35 cellular contexts compared by ENCODE assay signal in genomic region chr7:51620690-51621089, GRCh38.
DNase-seq lines count a peak whose midpoint lies in the region; ATAC-seq and TF ChIP-seq lines count a peak whose summit lies in the region.
"Had no signal": no experiment of that assay in that cellular context is flagged by ENCODE, and none has a peak within 500 bp of the region (broad histone marks: within the 10 kb centered on the region; RNA-seq: fewer than 3 reads in every experiment).

No MANE protein-coding gene starts in this region.

- TF ChIP-seq CTCF in Caco-2 (IDR thresholded peaks at IDR 0.05; ENCODE audit: insufficient read depth in 1 of 2, low read depth in 1 of 2, low read length in 1 of 2, severe bottlenecking in 1 of 2, unreplicated experiment in 1 of 2): peak in 1 of 2 experiments; percentile 10

- no TSS peak for BruUV-seq in Caco-2 (replicated peaks; lab: Mats Ljungman, UMichigan)

- peaks cover 34% of the 10 kb centered on the region for H3K4me1 Mint-ChIP-seq in Caco-2 (ENCODE audit: low read depth, unreplicated experiment)
- H3K4me1 Mint-ChIP-seq: activated CD4-positive, alpha-beta T cell treated with anti-CD3 and anti-CD28 coated beads for 36 hours; B cell; CD8-positive, alpha-beta memory T cell; mesothelial cell of epicardium; naive B cell; stimulated activated naive CD8-positive, alpha-beta T cell treated with anti-CD3 and anti-CD28 coated beads, Interleukin-15, amount 100 ng/mL, for 72 hours had no signal

- no peaks in the 10 kb centered on the region for H3K36me3 Mint-ChIP-seq in Caco-2 (ENCODE audit: insufficient read depth, unreplicated experiment)
- H3K36me3 Mint-ChIP-seq: CD8-positive, alpha-beta memory T cell had no signal

- POLR2A ChIA-PET in Caco-2 (lab: Charles Lee): no interaction called here

- H3K27me3 ChIP-seq in Caco-2 (replicated peaks; ENCODE audit: control insufficient read depth, insufficient read depth, low read length) (no peaks in the 10 kb centered on the region), H7 (ENCODE audit: control insufficient read depth, insufficient read depth, low read length) (no peaks in the 10 kb centered on the region)
- H3K27me3 ChIP-seq: esophagus muscularis mucosa, sigmoid colon had no signal

- H3K4me3 Mint-ChIP-seq in Caco-2 (ENCODE audit: unreplicated experiment): no peak overlapping the region
- H3K4me3 Mint-ChIP-seq: activated CD4-positive, alpha-beta T cell treated with anti-CD3 and anti-CD28 coated beads for 36 hours; activated CD8-positive, alpha-beta T cell treated with anti-CD3 and anti-CD28 coated beads for 36 hours; activated naive CD4-positive, alpha-beta T cell treated with anti-CD3 and anti-CD28 coated beads for 36 hours; activated T-helper 1 cell treated with anti-CD3 and anti-CD28 coated beads, Interleukin-12 subunit alpha, Interleukin-12 subunit beta, Interleukin-2, Interleukin-4 antibody, amounts not matched to agents 30 ng/mL and 10 ng/mL and 1 ng/mL, durations not matched to agents 14 hours and 24 hours and 36 hours; B cell; CD8-positive, alpha-beta memory T cell; dendritic cell treated with granulocyte-macrophage colony-stimulating factor and Interleukin-4, amounts not matched to agents 40 ng/mL and 50 ng/mL, for 4 days; mesothelial cell of epicardium; naive B cell; stimulated activated naive CD8-positive, alpha-beta T cell treated with anti-CD3 and anti-CD28 coated beads, Interleukin-15, amount 100 ng/mL, for 72 hours had no signal

- in situ Hi-C loops in SK-MEL-5 (cut with HindIII; ENCODE audit: low pct_unique_long_range_greater_than_20kb, low sequenced_read_pairs): no loop called here

- H3K4me1 ChIP-seq in Caco-2: peaks cover 41% of the 10 kb centered on the region
- H3K4me1 ChIP-seq: esophagus muscularis mucosa, psoas muscle, sigmoid colon had no signal

- H3K9me3 Mint-ChIP-seq in Caco-2 (ENCODE audit: unreplicated experiment): peaks cover 40% of the 10 kb centered on the region

- H3K4me3 ChIP-seq in Caco-2 (ENCODE audit: low read depth, low read length) (no peak overlapping the region), H7 (ENCODE audit: insufficient read depth, low read depth, low read length) (no peak overlapping the region)
- H3K4me3 ChIP-seq: esophagus muscularis mucosa, PC-9, psoas muscle, sigmoid colon, thoracic aorta had no signal

- H3K27ac Mint-ChIP-seq in Caco-2 (ENCODE audit: unreplicated experiment): peak overlapping the region; percentile 27
- H3K27ac Mint-ChIP-seq: activated CD4-positive, alpha-beta T cell treated with anti-CD3 and anti-CD28 coated beads for 36 hours; activated CD8-positive, alpha-beta T cell treated with anti-CD3 and anti-CD28 coated beads for 36 hours; activated naive CD4-positive, alpha-beta T cell treated with anti-CD3 and anti-CD28 coated beads for 36 hours; activated T-helper 1 cell treated with anti-CD3 and anti-CD28 coated beads, Interleukin-12 subunit alpha, Interleukin-12 subunit beta, Interleukin-2, Interleukin-4 antibody, amounts not matched to agents 30 ng/mL and 10 ng/mL and 1 ng/mL, durations not matched to agents 14 hours and 24 hours and 36 hours; B cell; CD8-positive, alpha-beta memory T cell; dendritic cell treated with granulocyte-macrophage colony-stimulating factor and Interleukin-4, amounts not matched to agents 40 ng/mL and 50 ng/mL, for 4 days; mesothelial cell of epicardium; naive B cell; stimulated activated naive CD8-positive, alpha-beta T cell treated with anti-CD3 and anti-CD28 coated beads, Interleukin-15, amount 100 ng/mL, for 72 hours had no signal

- intact Hi-C loops in Caco-2 (cut with micrococcal nuclease; ENCODE audit: unreplicated experiment): no loop called here

- H3K27me3 Mint-ChIP-seq in Caco-2 (ENCODE audit: insufficient read depth, unreplicated experiment): no peaks in the 10 kb centered on the region
- H3K27me3 Mint-ChIP-seq: activated CD4-positive, alpha-beta T cell treated with anti-CD3 and anti-CD28 coated beads for 36 hours; activated CD8-positive, alpha-beta T cell treated with anti-CD3 and anti-CD28 coated beads for 36 hours; B cell; CD8-positive, alpha-beta memory T cell; dendritic cell treated with granulocyte-macrophage colony-stimulating factor and Interleukin-4, amounts not matched to agents 40 ng/mL and 50 ng/mL, for 4 days; naive B cell had no signal

- H3K36me3 ChIP-seq in Caco-2 (ENCODE audit: control insufficient read depth, insufficient read depth, low read length) (no peaks in the 10 kb centered on the region), H7 (replicated peaks; ENCODE audit: control insufficient read depth, insufficient read depth, low read length) (no peaks in the 10 kb centered on the region)
- H3K36me3 ChIP-seq: esophagus muscularis mucosa, sigmoid colon, thoracic aorta had no signal

- ATAC-seq in GM19455 (IDR thresholded peaks at IDR 0.05; ENCODE audit: unreplicated experiment): no peak
- no peak for ATAC-seq in GM21737 (IDR thresholded peaks at IDR 0.05; ENCODE audit: unreplicated experiment)
- ATAC-seq: activated CD4-positive, alpha-beta T cell treated with anti-CD3 and anti-CD28 coated beads for 36 hours; activated CD8-positive, alpha-beta T cell treated with anti-CD3 and anti-CD28 coated beads for 36 hours; psoas muscle; stimulated activated naive CD8-positive, alpha-beta T cell treated with anti-CD3 and anti-CD28 coated beads, Interleukin-15, amount 100 ng/mL, for 72 hours had no signal

- DNase-seq in Caco-2 (peak; percentile 50 to 84), H7 (peak; percentile 50), SK-MEL-5 (ENCODE audit: low read depth, low spot score) (peak; percentile 35), iPS-NIHi7 (ENCODE audit: extremely low spot score) (peak; percentile 53), NCI-H2029 treated with DMSO at 0.1 percent for 48 hours (lab: John Stamatoyannopoulos, UW) (no peak)
- DNase-seq: activated CD4-positive, alpha-beta T cell treated with anti-CD3 and anti-CD28 coated beads for 36 hours; activated CD8-positive, alpha-beta memory T cell treated with anti-CD3 and anti-CD28 coated beads, Interleukin-2, amount 50 U/mL, for 48 hours; activated CD8-positive, alpha-beta T cell treated with anti-CD3 and anti-CD28 coated beads for 36 hours; activated naive CD4-positive, alpha-beta T cell treated with anti-CD3 and anti-CD28 coated beads for 36 hours; CD8-positive, alpha-beta memory T cell; central memory CD4-positive, alpha-beta T cell; DMS79; foreskin fibroblast; GDM1; head of caudate nucleus; Kasumi-1; kidney glomerular epithelial cell; naive B cell; NCI-H1417; NCI-H2081; PC-9; psoas muscle; Right ventricle myocardium superior; sigmoid colon; stimulated activated CD4-positive, alpha-beta T cell treated with anti-CD3 and anti-CD28 coated beads, Interleukin-12 subunit alpha, Interleukin-12 subunit beta, amount 100 ng/mL, for 4 hours; stimulated activated CD4-positive, alpha-beta T cell treated with anti-CD3 and anti-CD28 coated beads, Interleukin-2, amount 100 ng/mL, for 48 hours; stimulated activated naive CD8-positive, alpha-beta T cell treated with anti-CD3 and anti-CD28 coated beads, Interleukin-15, amount 100 ng/mL, for 72 hours had no signal

- CTCF ChIA-PET in Caco-2 (lab: Charles Lee): no interaction called here

- H3K9me3 ChIP-seq in Caco-2: peaks cover 20% of the 10 kb centered on the region
- H3K9me3 ChIP-seq: esophagus muscularis mucosa, psoas muscle, sigmoid colon, thoracic aorta had no signal
